ENCODE assay signal across 26 cellular contexts in genomic region chr10:12819656-12820055, GRCh38.
"Had no signal": no experiment of that assay in that cellular context is flagged by ENCODE, and none has a peak within 500 bp of the region (broad histone marks: within the 10 kb centered on the region; RNA-seq: fewer than 3 reads in every experiment).

No MANE protein-coding gene starts in this region.

- H3K9me3 ChIP-seq: lower lobe of right lung, right lobe of liver, testis, vagina had no signal

- H3K4me3 ChIP-seq: lower lobe of right lung, right lobe of liver, skin epidermis, testis, vagina had no signal

- H3K9me3 Mint-ChIP-seq: activated B cell treated with CpG ODN at 0.5 μM for 24 hours; activated naive CD8-positive, alpha-beta T cell treated with anti-CD3 and anti-CD28 coated beads, Interleukin-2, amount 10 ng/mL, durations not matched to agents 7 days and 5 days; activated T-cell treated with anti-CD3 and anti-CD28 coated beads, Interleukin-2, amount 50 U/mL, for 24 hours; activated T-helper 17 cell treated with anti-CD3 and anti-CD28 coated beads, Interleukin-2, amount 50 U/mL, for 72 hours; naive thymus-derived CD8-positive, alpha-beta T cell; type B pancreatic cell had no signal

- H3K4me1 ChIP-seq: foreskin keratinocyte, lower lobe of right lung, right lobe of liver, testis had no signal

- H3K27me3 Mint-ChIP-seq: activated B cell treated with CpG ODN at 0.5 μM for 24 hours; activated CD4-positive, alpha-beta T cell treated with anti-CD3 and anti-CD28 coated beads for 36 hours; activated naive CD8-positive, alpha-beta T cell treated with anti-CD3 and anti-CD28 coated beads, Interleukin-2, amount 10 ng/mL, durations not matched to agents 7 days and 5 days; activated T-cell treated with anti-CD3 and anti-CD28 coated beads, Interleukin-2, amount 50 U/mL, for 24 hours; activated T-helper 17 cell treated with anti-CD3 and anti-CD28 coated beads, Interleukin-2, amount 50 U/mL, for 72 hours; dendritic cell treated with granulocyte-macrophage colony-stimulating factor and Interleukin-4, amounts not matched to agents 40 ng/mL and 50 ng/mL, for 4 days; naive thymus-derived CD8-positive, alpha-beta T cell; stimulated activated naive B cell treated with anti-CD40 and anti-IgM and Interleukin-4, amounts not matched to agents 10 μg/mL and 1 μg/mL and 100 μg/mL, for 72 hours; type B pancreatic cell had no signal

- H3K36me3 Mint-ChIP-seq: activated naive CD8-positive, alpha-beta T cell treated with anti-CD3 and anti-CD28 coated beads, Interleukin-2, amount 10 ng/mL, durations not matched to agents 7 days and 5 days had no signal

- DNase-seq: activated B cell treated with CpG ODN at 0.5 μM for 24 hours; activated CD4-positive, alpha-beta T cell treated with anti-CD3 and anti-CD28 coated beads for 36 hours; activated CD4-positive, alpha-beta T cell treated with anti-CD3 and anti-CD28 coated beads, Interleukin-2, amount 50 U/mL, for 4 hours; activated CD8-positive, alpha-beta memory T cell treated with anti-CD3 and anti-CD28 coated beads for 24 hours; activated CD8-positive, alpha-beta memory T cell treated with anti-CD3 and anti-CD28 coated beads, Interleukin-2, amount 50 U/mL, for 4 hours; activated naive CD8-positive, alpha-beta T cell treated with anti-CD3 and anti-CD28 coated beads, Interleukin-2, amount 10 ng/mL, durations not matched to agents 7 days and 5 days; activated T-cell treated with anti-CD3 and anti-CD28 coated beads, Interleukin-2, amount 50 U/mL, for 24 hours; amygdala; effector CD4-positive, alpha-beta T cell; erythroblast; kidney; lower lobe of right lung; naive thymus-derived CD8-positive, alpha-beta T cell; nucleus accumbens; right lobe of liver; stimulated activated CD4-positive, alpha-beta T cell treated with anti-CD3 and anti-CD28 coated beads, Interleukin-2, amount 100 ng/mL, for 48 hours; stimulated activated CD8-positive, alpha-beta memory T cell treated with anti-CD3 and anti-CD28 coated beads, Interleukin-4, amount 100 ng/mL, for 48 hours; stimulated activated naive B cell treated with anti-CD40 and anti-IgM and Interleukin-4, amounts not matched to agents 10 μg/mL and 1 μg/mL and 100 μg/mL, for 72 hours; T-helper 9 cell; testis had no signal

- H3K27me3 ChIP-seq: foreskin keratinocyte, right lobe of liver, testis, vagina had no signal

- H3K4me1 Mint-ChIP-seq: activated B cell treated with CpG ODN at 0.5 μM for 24 hours; activated CD4-positive, alpha-beta T cell treated with anti-CD3 and anti-CD28 coated beads for 36 hours; activated T-helper 17 cell treated with anti-CD3 and anti-CD28 coated beads, Interleukin-2, amount 50 U/mL, for 72 hours; stimulated activated naive B cell treated with anti-CD40 and anti-IgM and Interleukin-4, amounts not matched to agents 10 μg/mL and 1 μg/mL and 100 μg/mL, for 72 hours had no signal

- H3K27ac Mint-ChIP-seq: activated B cell treated with CpG ODN at 0.5 μM for 24 hours; activated CD4-positive, alpha-beta T cell treated with anti-CD3 and anti-CD28 coated beads for 36 hours; activated naive CD8-positive, alpha-beta T cell treated with anti-CD3 and anti-CD28 coated beads, Interleukin-2, amount 10 ng/mL, durations not matched to agents 7 days and 5 days; activated T-cell treated with anti-CD3 and anti-CD28 coated beads, Interleukin-2, amount 50 U/mL, for 24 hours; activated T-helper 17 cell treated with anti-CD3 and anti-CD28 coated beads, Interleukin-2, amount 50 U/mL, for 72 hours; dendritic cell treated with granulocyte-macrophage colony-stimulating factor and Interleukin-4, amounts not matched to agents 40 ng/mL and 50 ng/mL, for 4 days; stimulated activated naive B cell treated with anti-CD40 and anti-IgM and Interleukin-4, amounts not matched to agents 10 μg/mL and 1 μg/mL and 100 μg/mL, for 72 hours had no signal

- H3K4me3 Mint-ChIP-seq: activated B cell treated with CpG ODN at 0.5 μM for 24 hours; activated CD4-positive, alpha-beta T cell treated with anti-CD3 and anti-CD28 coated beads for 36 hours; activated naive CD8-positive, alpha-beta T cell treated with anti-CD3 and anti-CD28 coated beads, Interleukin-2, amount 10 ng/mL, durations not matched to agents 7 days and 5 days; activated T-cell treated with anti-CD3 and anti-CD28 coated beads, Interleukin-2, amount 50 U/mL, for 24 hours; activated T-helper 17 cell treated with anti-CD3 and anti-CD28 coated beads, Interleukin-2, amount 50 U/mL, for 72 hours; dendritic cell treated with granulocyte-macrophage colony-stimulating factor and Interleukin-4, amounts not matched to agents 40 ng/mL and 50 ng/mL, for 4 days; naive thymus-derived CD8-positive, alpha-beta T cell; stimulated activated naive B cell treated with anti-CD40 and anti-IgM and Interleukin-4, amounts not matched to agents 10 μg/mL and 1 μg/mL and 100 μg/mL, for 72 hours; type B pancreatic cell had no signal

- H3K27ac ChIP-seq: foreskin keratinocyte, lower lobe of right lung, right lobe of liver, skin epidermis, testis, vagina had no signal

- ATAC-seq: activated CD4-positive, alpha-beta T cell treated with anti-CD3 and anti-CD28 coated beads for 36 hours; activated T-helper 17 cell treated with anti-CD3 and anti-CD28 coated beads, Interleukin-2, amount 50 U/mL, for 72 hours; lower lobe of right lung; naive thymus-derived CD8-positive, alpha-beta T cell; stimulated activated naive B cell treated with anti-CD40 and anti-IgM and Interleukin-4, amounts not matched to agents 10 μg/mL and 1 μg/mL and 100 μg/mL, for 72 hours had no signal

- H3K36me3 ChIP-seq: lower lobe of right lung, right lobe of liver had no signal
